In the genomic region with DNA sequence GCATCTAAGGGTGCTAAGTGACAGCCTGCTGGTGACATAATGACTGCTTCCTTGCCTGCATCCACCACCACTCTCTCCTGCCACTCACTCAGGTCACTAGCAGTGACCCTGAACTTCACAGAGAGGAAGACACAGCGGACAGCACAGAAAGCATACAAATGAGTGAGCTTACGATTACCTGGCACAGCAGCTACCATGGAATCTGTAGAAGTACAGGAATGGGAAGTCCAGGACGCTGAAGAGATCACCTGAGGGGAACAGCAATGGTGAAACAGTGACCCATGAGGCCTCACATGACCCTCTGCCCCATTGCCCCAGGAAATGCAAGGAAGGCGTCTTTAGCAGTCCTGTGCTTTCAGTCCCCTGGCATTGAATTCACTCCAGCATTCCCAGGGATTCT, we compare ENCODE assay signal across 22 cellular contexts.
DNase-seq lines count a peak whose midpoint lies in the region; ATAC-seq, FAIRE-seq and TF ChIP-seq lines count a peak whose summit lies in the region.
"Had no signal": no experiment of that assay in that cellular context is flagged by ENCODE, and none has a peak within 500 bp of the region (broad histone marks: within the 10 kb centered on the region; RNA-seq: fewer than 3 reads in every experiment).

No MANE protein-coding gene starts in this region.

- H3K9ac ChIP-seq in IMR-90 (ENCODE audit: low read depth, low read length) (peak overlapping the region; percentile 40; the same call in 1 of the 2 replicates), H1 (replicated peaks in 1 of 4; ENCODE audit: extremely low read depth in 1 of 4, low read depth in 3 of 4, low read length in 3 of 4) (no peak overlapping the region)

- H2AK5ac ChIP-seq in IMR-90 (ENCODE audit: low read depth, low read length) (peak overlapping the region; percentile 12), H1 (ENCODE audit: low read depth, low read length) (no peak overlapping the region)

- dilution Hi-C loops in IMR-90 (cut with HindIII; ENCODE audit: low sequenced_read_pairs, unreplicated experiment): no loop called here

- H3K14ac ChIP-seq in IMR-90 (replicated peaks; ENCODE audit: low read depth, low read length) (peak overlapping the region; percentile 61; the same call in 1 of the 2 replicates), H1 (ENCODE audit: insufficient read length) (no peak overlapping the region)

- TF ChIP-seq EP300 in H1 (IDR thresholded peaks at IDR 0.05; ENCODE audit: borderline replicate concordance in 1 of 2, low read depth in 2 of 2, low read length in 2 of 2): no peak
- no peak for TF ChIP-seq EP300 in suprapubic skin (IDR thresholded peaks at IDR 0.05)

- H4K5ac ChIP-seq in IMR-90 (ENCODE audit: low read depth, low read length): peak overlapping the region; percentile 93
- H4K5ac ChIP-seq in H1 (ENCODE audit: insufficient read length, low read depth, low read length): no peak overlapping the region

- H2BK20ac ChIP-seq in IMR-90 (ENCODE audit: low read depth, low read length) (peak overlapping the region; percentile 53), H1 (ENCODE audit: low read length) (no peak overlapping the region)

- whole genome bisulfite sequencing in IMR-90 (ENCODE audit: extremely low coverage in 2 of 2, insufficient read length in 1 of 2), 2 experiments: no CpG with 5 or more reads among the region's 4 CpGs
- WGBS in H1 (ENCODE audit: extremely low coverage in 1 of 2, insufficient coverage in 1 of 2, insufficient read length in 1 of 2, insufficient replicate concordance in 2 of 2, low coverage in 1 of 2, low lambda C conversion rate in 2 of 2, missing lambda C conversion rate in 1 of 2), 2 experiments: 83% methylated on average over 4 of the region's 4 CpGs; no CpG with 5 or more reads in 1 of the 2 experiments
- 76% methylated on average over 4 of the region's 4 CpGs for WGBS in suprapubic skin
- WGBS in lower leg skin, 2 donors: 80 to 81% methylated on average over 4 of the region's 4 CpGs

- no peak; the same call in 1 of the 2 replicates for ATAC-seq in IMR-90 (ENCODE audit: low read depth)
- no peak for ATAC-seq in lower lobe of right lung
- ATAC-seq in GM18870 (IDR thresholded peaks at IDR 0.05; ENCODE audit: unreplicated experiment): no peak
- ATAC-seq: activated naive CD8-positive, alpha-beta T cell treated with anti-CD3 and anti-CD28 coated beads, Interleukin-2, amount 50 U/mL, for 24 hours; stimulated activated naive CD8-positive, alpha-beta T cell treated with anti-CD3 and anti-CD28 coated beads, Interleukin-15, Interleukin-2, amounts not matched to agents 100 U/mL and 50 U/mL, for 24 hours had no signal

- TF ChIP-seq POLR2A in IMR-90 (IDR thresholded peaks at IDR 0.05; ENCODE audit: low read depth, low read length) (no peak), H1 (IDR thresholded peaks at IDR 0.05; ENCODE audit: control extremely low read depth in 1 of 2, low read depth in 2 of 2, low read length in 2 of 2) (no peak), suprapubic skin (IDR thresholded peaks at IDR 0.05) (no peak), lower leg skin (IDR thresholded peaks at IDR 0.05) (no peak)

- H2BK120ac ChIP-seq in IMR-90 (ENCODE audit: low read depth, low read length): peak overlapping the region; percentile 58
- H2BK120ac ChIP-seq in H1 (replicated peaks; ENCODE audit: low read depth, low read length): no peak overlapping the region

- DNase-seq in IMR-90 (no peak), H1 (ENCODE audit: low read depth in 1 of 2, low spot score in 2 of 2) (no peak), lower lobe of right lung (no peak), suprapubic skin (ENCODE audit: low spot score in 2 of 2) (no peak), dorsolateral prefrontal cortex (no peak), lower leg skin (ENCODE audit: low spot score in 2 of 2) (no peak), anterior cingulate cortex (lab: John Stamatoyannopoulos, UW) (no peak)
- DNase-seq: activated CD4-positive, alpha-beta T cell treated with anti-CD3 and anti-CD28 coated beads for 4 hours; activated naive CD8-positive, alpha-beta T cell treated with anti-CD3 and anti-CD28 coated beads, Interleukin-2, amount 50 U/mL, for 24 hours; CD4-positive, CD25-positive, alpha-beta regulatory T cell; central memory CD4-positive, alpha-beta T cell; DMS53; effector CD4-positive, alpha-beta T cell; NCI-H1436; NCI-H2171 treated with DMSO at 0.1 percent for 48 hours; retina; stimulated activated naive CD8-positive, alpha-beta T cell treated with anti-CD3 and anti-CD28 coated beads, Interleukin-15, Interleukin-2, amounts not matched to agents 100 U/mL and 50 U/mL, for 24 hours had no signal

- H2BK15ac ChIP-seq in IMR-90 (ENCODE audit: low read depth, low read length) (peak overlapping the region; percentile 7; the same call in 2 of the 3 replicates), H1 (ENCODE audit: low read length) (0 out of 2 replicates have a peak overlapping the region, but pooled peaks have one; percentile 5)

- H3K9me1 ChIP-seq in IMR-90 (ENCODE audit: insufficient read depth, low read length): peaks cover 12% of the 10 kb centered on the region

- H2BK5ac ChIP-seq in IMR-90 (ENCODE audit: low read depth, low read length, poor library complexity, severe bottlenecking) (peak overlapping the region; percentile 69), H1 (ENCODE audit: low read depth, low read length) (peak overlapping the region; percentile 3; the same call in 1 of the 2 replicates)

- FAIRE-seq in H1 (lab: Jason Lieb, UNC): no peak
- FAIRE-seq: GM12892, TTC549 had no signal

- H3K36me3 ChIP-seq in IMR-90 (ENCODE audit: control insufficient read depth, insufficient read depth, low read length) (peaks cover 1% of the 10 kb centered on the region; the same call in 1 of the 2 replicates), H1 (ENCODE audit: control insufficient read depth in 2 of 4, insufficient read depth in 4 of 4, low read length in 3 of 4) (no peaks in the 10 kb centered on the region; a peak in 1 of 8 replicates), lower lobe of right lung (no peaks in the 10 kb centered on the region), suprapubic skin (no peaks in the 10 kb centered on the region)
- H3K36me3 ChIP-seq: HAP-1, neutrophil had no signal

- no peak overlapping the region for H3K56ac ChIP-seq in IMR-90 (ENCODE audit: extremely low read depth, insufficient read depth, low read length)
- no peak overlapping the region for H3K56ac ChIP-seq in H1 (replicated peaks; ENCODE audit: insufficient read length, low read depth, low read length)

- no peak overlapping the region for H2AK9ac ChIP-seq in IMR-90 (replicated peaks; ENCODE audit: low read depth, low read length, poor library complexity)

- BruUV-seq in IMR-90 (replicated peaks; lab: Mats Ljungman, UMichigan): no TSS peak

- H3K27ac ChIP-seq in IMR-90 (ENCODE audit: insufficient read depth, low read length) (peak overlapping the region; percentile 97; the same call in 1 of the 2 replicates), H1 (ENCODE audit: low read depth, low read length) (no peak overlapping the region), lower lobe of right lung (peak overlapping the region; percentile 34), suprapubic skin (peak overlapping the region; percentile 64), dorsolateral prefrontal cortex (peak overlapping the region in 1 of 59 donors; percentile 51)
- H3K27ac ChIP-seq: neutrophil had no signal

- H3K23ac ChIP-seq in IMR-90 (ENCODE audit: low read depth, low read length) (no peak overlapping the region), H1 (ENCODE audit: insufficient read length) (no peak overlapping the region)

- H3K4me3 ChIP-seq in IMR-90 (ENCODE audit: insufficient read depth, low read depth, low read length) (no peak overlapping the region), H1 (ENCODE audit: extremely low read depth in 1 of 4, insufficient read depth in 2 of 4, low read depth in 3 of 4, low read length in 4 of 4) (no peak overlapping the region), lower lobe of right lung (no peak overlapping the region), suprapubic skin (no peak overlapping the region), dorsolateral prefrontal cortex (no peak overlapping the region), lower leg skin (ENCODE audit: low read depth, poor library complexity, severe bottlenecking) (no peak overlapping the region)
- H3K4me3 ChIP-seq: HAP-1 had no signal

- H3K79me1 ChIP-seq in IMR-90 (ENCODE audit: low read depth in 1 of 2, low read length in 2 of 2) (peaks cover 0 to 3% of the 10 kb centered on the region in 2 experiments; a peak in 1 of 4 replicates), H1 (ENCODE audit: low read depth, low read length) (no peaks in the 10 kb centered on the region)

- H3K79me2 ChIP-seq in H1 (ENCODE audit: control insufficient read depth in 1 of 2, insufficient read depth in 2 of 2, low read length in 2 of 2): no peaks in the 10 kb centered on the region

- CTCF ChIA-PET in IMR-90 (lab: Yijun Ruan, JAX) (interaction anchor here (0.6 kb wide), 1 partner anchor 132 kb away, joined by 3 read pairs; no protein-coding TSS in a partner anchor), H1 (lab: Charles Lee; ENCODE audit: partially characterized antibody) (no interaction called here)

- H4K91ac ChIP-seq in IMR-90 (ENCODE audit: insufficient read depth, low read depth, low read length) (peak overlapping the region; percentile 7), H1 (replicated peaks; ENCODE audit: insufficient read length, low read length) (no peak overlapping the region)

- no peaks in the 10 kb centered on the region for H4K20me1 ChIP-seq in IMR-90 (ENCODE audit: insufficient read depth, low read length)
- H4K20me1 ChIP-seq in H1 (replicated peaks in 1 of 2; ENCODE audit: control insufficient read depth in 1 of 2, insufficient read depth in 2 of 2, low read length in 2 of 2): no peaks in the 10 kb centered on the region

- H3K4me1 ChIP-seq in IMR-90 (ENCODE audit: control insufficient read depth, insufficient read depth, low read length) (peaks cover 25% of the 10 kb centered on the region), H1 (replicated peaks in 1 of 4; ENCODE audit: control insufficient read depth in 3 of 4, insufficient read depth in 4 of 4, low read length in 3 of 4) (no peaks in the 10 kb centered on the region), lower lobe of right lung (peaks cover 30% of the 10 kb centered on the region), suprapubic skin (peaks cover 33% of the 10 kb centered on the region)
- H3K4me1 ChIP-seq: HAP-1 had no signal

- in situ Hi-C loops in IMR-90 (cut with MboI; ENCODE audit: low sequenced_read_pairs): loop anchor here (10.0 kb wide), 1 partner anchor 62 kb away; no protein-coding TSS in a partner anchor

- no peaks in the 10 kb centered on the region; the same call in 1 of the 2 replicates for H3K23me2 ChIP-seq in H1 (ENCODE audit: low read depth, low read length)

- H2BK12ac ChIP-seq in H1 (ENCODE audit: low read depth, low read length): no peak overlapping the region

- H3K9me3 ChIP-seq in IMR-90 (ENCODE audit: control insufficient read depth, insufficient read depth, low read length) (no peaks in the 10 kb centered on the region), H1 (ENCODE audit: insufficient read depth in 2 of 2, low read depth in 1 of 2, low read length in 1 of 2) (peaks cover 0 to 7% of the 10 kb centered on the region in 2 experiments; a peak in 2 of 4 replicates), lower lobe of right lung (no peaks in the 10 kb centered on the region), suprapubic skin (no peaks in the 10 kb centered on the region)
- H3K9me3 ChIP-seq: HAP-1, neutrophil had no signal

- H3K18ac ChIP-seq in IMR-90 (ENCODE audit: low read depth, low read length) (peak overlapping the region; percentile 97), H1 (ENCODE audit: extremely low read depth, low read length) (no peak overlapping the region)

- H3K4ac ChIP-seq in IMR-90 (ENCODE audit: low read depth, low read length): peak overlapping the region; percentile 49
- no peak overlapping the region for H3K4ac ChIP-seq in H1 (replicated peaks; ENCODE audit: insufficient read length, low read depth, low read length)

- no peak for TF ChIP-seq RAD21 in IMR-90 (IDR thresholded peaks at IDR 0.05; ENCODE audit: low read length)
- no peak for TF ChIP-seq RAD21 in H1 (IDR thresholded peaks at IDR 0.05 in 1 of 2, conservative IDR thresholded peaks at IDR 0.05 in 1 of 2; ENCODE audit: low read depth in 2 of 2, low read length in 2 of 2)

- POLR2A ChIA-PET in IMR-90 (lab: Charles Lee; ENCODE audit: unreplicated experiment): no interaction called here
- POLR2A ChIA-PET in H1 (lab: Charles Lee; ENCODE audit: partially characterized antibody): no interaction called here

- H3K27me3 ChIP-seq in IMR-90 (ENCODE audit: control insufficient read depth, insufficient read depth, low read length) (no peaks in the 10 kb centered on the region), H1 (replicated peaks in 1 of 4; ENCODE audit: control insufficient read depth in 3 of 4, extremely low read depth in 1 of 4, insufficient read depth in 3 of 4, low read length in 3 of 4) (no peaks in the 10 kb centered on the region), lower lobe of right lung (ENCODE audit: low read depth) (no peaks in the 10 kb centered on the region), suprapubic skin (no peaks in the 10 kb centered on the region), dorsolateral prefrontal cortex (no peaks in the 10 kb centered on the region)
- H3K27me3 ChIP-seq: neutrophil had no signal

- peak overlapping the region; percentile 11 to 28; a peak in 3 of 4 replicates for H4K8ac ChIP-seq in IMR-90 (ENCODE audit: low read depth in 2 of 2, low read length in 2 of 2)
- H4K8ac ChIP-seq in H1 (ENCODE audit: extremely low read depth, insufficient read depth, low read length): no peak overlapping the region

- H2AFZ ChIP-seq in IMR-90 (replicated peaks; ENCODE audit: low read length, poor library complexity): no peak overlapping the region
- H2AFZ ChIP-seq in H1 (ENCODE audit: low read length): no peak overlapping the region

- TF ChIP-seq CTCF in IMR-90 (conservative IDR thresholded peaks at IDR 0.05; ENCODE audit: low read depth, low read length) (no peak), H1 (IDR thresholded peaks at IDR 0.05; ENCODE audit: control extremely low read depth in 1 of 3, insufficient read depth in 1 of 3, low read depth in 1 of 3, low read length in 3 of 3) (no peak), lower lobe of right lung (IDR thresholded peaks at IDR 0.05) (no peak), suprapubic skin (IDR thresholded peaks at IDR 0.05) (no peak), dorsolateral prefrontal cortex (IDR thresholded peaks at IDR 0.05 in 54 of 56, conservative IDR thresholded peaks at IDR 0.05 in 2 of 56; ENCODE audit: low read depth in 1 of 56, partially characterized antibody in 56 of 56) (no peak), lower leg skin (IDR thresholded peaks at IDR 0.05) (no peak)

- intact Hi-C loops in IMR-90 (cut with micrococcal nuclease): loop anchor here (10.0 kb wide), 1 partner anchor 92 kb away; no protein-coding TSS in a partner anchor
- intact Hi-C loops in lower lobe of right lung (cut with DNase I): no loop called here
- intact Hi-C loops in dorsolateral prefrontal cortex (cut with DNase I): no loop called here
- intact Hi-C loops in lower leg skin (cut with DNase I; ENCODE audit: low total_unique reads): no loop called here

- H3K4me2 ChIP-seq in IMR-90 (ENCODE audit: low read depth, low read length): no peak overlapping the region; the same call in 1 of the 2 replicates
- H3K4me2 ChIP-seq in H1 (ENCODE audit: insufficient read depth in 1 of 2, low read depth in 2 of 2, low read length in 2 of 2): no peak overlapping the region
